ENCODE assay signal across 9 cellular contexts in genomic region chr11:123195182-123196059, GRCh38. TPM values are rescaled to one million over a fixed set of nuclear protein-coding genes. Genes with fewer than 3 reads are reported as not detected.
DNase-seq lines count a peak whose midpoint lies in the region; ATAC-seq and TF ChIP-seq lines count a peak whose summit lies in the region.
"Had no signal": no experiment of that assay in that cellular context is flagged by ENCODE, and none has a peak within 500 bp of the region (broad histone marks: within the 10 kb centered on the region; RNA-seq: fewer than 3 reads in every experiment).

Gene CLMP (minus strand): TSS chr11:123195248. CDS start chr11:123194940, 308 bp downstream.

- peak; percentile 49 to 82 (median 76) for ATAC-seq in heart right ventricle
- no peak for ATAC-seq in HG02571 (IDR thresholded peaks at IDR 0.05; ENCODE audit: unreplicated experiment)
- ATAC-seq: GM12878 had no signal

- peak within 1 kb of the TSS; percentile 6 to 52 (median 51) for H3K4me3 ChIP-seq in heart right ventricle
- H3K4me3 ChIP-seq: GM12878 had no signal

- no peaks in the 10 kb centered on the region for H3K36me3 Mint-ChIP-seq in activated T-helper 2 cell treated with anti-CD3 and anti-CD28 coated beads, Interferon-gamma antibody, Interleukin-2, Interleukin-4, amounts not matched to agents 10 μg/mL and 5 μg/mL and 100 μg/mL, durations not matched to agents 14 hours and 24 hours and 36 hours (ENCODE audit: low read depth)

- 7% methylated on average over 53 of the region's 55 CpGs for WGBS in heart right ventricle, 2 donors

- H3K4me3 Mint-ChIP-seq in activated T-helper 2 cell treated with anti-CD3 and anti-CD28 coated beads, Interferon-gamma antibody, Interleukin-2, Interleukin-4, amounts not matched to agents 10 μg/mL and 5 μg/mL and 100 μg/mL, durations not matched to agents 14 hours and 24 hours and 36 hours (ENCODE audit: low read depth): peak within 1 kb of the TSS; percentile 2

- peaks cover 7 to 97% (median 83%) of the 10 kb centered on the region in 7 donors for H3K27me3 ChIP-seq in heart right ventricle

- peaks cover 72% of the 10 kb centered on the region for H3K27me3 Mint-ChIP-seq in activated T-helper 2 cell treated with anti-CD3 and anti-CD28 coated beads, Interferon-gamma antibody, Interleukin-2, Interleukin-4, amounts not matched to agents 10 μg/mL and 5 μg/mL and 100 μg/mL, durations not matched to agents 14 hours and 24 hours and 36 hours (ENCODE audit: low read depth)

- intact Hi-C loops in activated T-helper 2 cell treated with anti-CD3 and anti-CD28 coated beads, Interferon-gamma antibody, Interleukin-2, Interleukin-4, amounts not matched to agents 10 μg/mL and 5 μg/mL and 100 μg/mL, durations not matched to agents 14 hours and 24 hours and 36 hours (cut with micrococcal nuclease): loop anchor here (10.0 kb wide), 1 partner anchor 211 kb away; the partner anchor contains the start of gene BSX
- intact Hi-C loops in heart right ventricle (cut with DNase I) (no loop called here), posterior vena cava (cut with DNase I) (no loop called here)

- peaks cover 4 to 14% (median 13%) of the 10 kb centered on the region in 9 donors for H3K4me1 ChIP-seq in heart right ventricle

- DNase-seq in stimulated activated CD4-positive, alpha-beta T cell treated with anti-CD3 and anti-CD28 coated beads, Interleukin-15, amount 100 ng/mL, for 24 hours: peak; percentile 41
- no peak for DNase-seq in stimulated activated CD4-positive, alpha-beta T cell treated with anti-CD3 and anti-CD28 coated beads, Interleukin-12 subunit alpha, Interleukin-12 subunit beta, amount 100 ng/mL, for 4 hours
- no peak for DNase-seq in activated T-helper 2 cell treated with anti-CD3 and anti-CD28 coated beads, Interferon-gamma antibody, Interleukin-2, Interleukin-4, amounts not matched to agents 10 μg/mL and 5 μg/mL and 100 μg/mL, durations not matched to agents 14 hours and 24 hours and 36 hours (ENCODE audit: low spot score)
- DNase-seq in heart right ventricle: peak in 1 of 2 donors; percentile 51
- DNase-seq in posterior vena cava (ENCODE audit: low spot score): peak; percentile 86
- DNase-seq in HuH-7 (ENCODE audit: low spot score): no peak
- no peak for DNase-seq in NAMALWA (ENCODE audit: low spot score)

- no peaks in the 10 kb centered on the region for H3K36me3 ChIP-seq in heart right ventricle

- no peak within 1 kb of the TSS for H3K27ac Mint-ChIP-seq in activated T-helper 2 cell treated with anti-CD3 and anti-CD28 coated beads, Interferon-gamma antibody, Interleukin-2, Interleukin-4, amounts not matched to agents 10 μg/mL and 5 μg/mL and 100 μg/mL, durations not matched to agents 14 hours and 24 hours and 36 hours

- H3K9me3 Mint-ChIP-seq in activated T-helper 2 cell treated with anti-CD3 and anti-CD28 coated beads, Interferon-gamma antibody, Interleukin-2, Interleukin-4, amounts not matched to agents 10 μg/mL and 5 μg/mL and 100 μg/mL, durations not matched to agents 14 hours and 24 hours and 36 hours: no peaks in the 10 kb centered on the region

- no peaks in the 10 kb centered on the region for H3K9me3 ChIP-seq in heart right ventricle

- H3K4me1 Mint-ChIP-seq in activated T-helper 2 cell treated with anti-CD3 and anti-CD28 coated beads, Interferon-gamma antibody, Interleukin-2, Interleukin-4, amounts not matched to agents 10 μg/mL and 5 μg/mL and 100 μg/mL, durations not matched to agents 14 hours and 24 hours and 36 hours (ENCODE audit: low read depth): peaks cover 9% of the 10 kb centered on the region

- no peak for TF ChIP-seq CTCF in heart right ventricle (IDR thresholded peaks at IDR 0.05)

- H3K27ac ChIP-seq in heart right ventricle: peak within 1 kb of the TSS in 8 of 10 donors; percentile 43 to 73 (median 64)

RNA-seq across cellular contexts. Expression of gene CLMP, which starts in this region (rescaled TPM):
- total RNA-seq in activated T-helper 2 cell treated with anti-CD3 and anti-CD28 coated beads, Interferon-gamma antibody, Interleukin-2, Interleukin-4, amounts not matched to agents 10 μg/mL and 5 μg/mL and 100 μg/mL, durations not matched to agents 14 hours and 24 hours and 36 hours: 0.05 and 0.11 TPM in 2 replicates
- total RNA-seq in heart right ventricle (10 to 100 TPM in 2 of 10 donors, 1 to 10 TPM in 8; 1.9 to 16.9 (median 5.2) TPM), posterior vena cava (10 to 100 TPM; 24.6 to 28.3 TPM)
- polyA plus RNA-seq in heart right ventricle: 1 to 10 TPM; 4.1 to 8.8 TPM

Comparison
In these comparisons a context has a peak if more than half of its experiments do, and no peak if none do; other contexts are left out.
1. DNase-seq: peak in stimulated activated CD4-positive, alpha-beta T cell treated with anti-CD3 and anti-CD28 coated beads, Interleukin-15, amount 100 ng/mL, for 24 hours (single experiment) and posterior vena cava (single experiment); none in stimulated activated CD4-positive, alpha-beta T cell treated with anti-CD3 and anti-CD28 coated beads, Interleukin-12 subunit alpha, Interleukin-12 subunit beta, amount 100 ng/mL, for 4 hours (single experiment), activated T-helper 2 cell treated with anti-CD3 and anti-CD28 coated beads, Interferon-gamma antibody, Interleukin-2, Interleukin-4, amounts not matched to agents 10 μg/mL and 5 μg/mL and 100 μg/mL, durations not matched to agents 14 hours and 24 hours and 36 hours (single experiment), HuH-7 (single experiment) and NAMALWA (single experiment).